In the genomic region with DNA sequence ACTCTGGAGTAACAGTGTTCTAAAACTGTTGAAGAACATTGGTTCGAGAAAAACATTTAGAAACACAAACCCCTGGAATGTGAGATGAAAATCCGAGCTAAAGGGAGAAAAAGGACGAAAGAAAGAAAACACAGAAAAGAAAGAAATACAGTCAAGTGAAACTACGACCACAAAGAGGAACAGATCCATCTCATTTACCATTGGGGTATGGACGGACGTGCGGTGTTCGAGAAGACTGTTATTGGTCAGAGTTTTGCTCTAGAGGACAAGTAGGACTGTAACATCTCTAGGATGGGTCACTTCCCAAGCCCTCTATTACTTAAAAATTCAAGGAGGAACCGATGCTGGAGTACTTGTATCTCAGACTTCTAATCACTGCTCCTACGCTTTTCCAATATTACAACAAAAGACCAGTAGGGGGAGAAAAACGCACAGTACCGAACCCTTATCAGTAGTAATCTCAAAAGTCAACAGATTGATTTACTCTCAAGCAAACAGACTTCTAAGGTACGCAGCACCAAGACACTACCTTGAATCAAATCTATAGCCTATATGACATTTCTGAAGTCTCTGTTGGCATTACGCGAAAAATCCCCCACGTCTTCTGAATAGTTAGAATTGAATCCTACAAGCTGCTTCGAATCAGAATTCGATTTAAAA, we compare ENCODE assay signal across 8 cellular contexts. TPM values are rescaled to one million over a fixed set of nuclear protein-coding genes. Genes with fewer than 3 reads are reported as not detected.
DNase-seq lines count a peak whose midpoint lies in the region; ATAC-seq, FAIRE-seq and TF ChIP-seq lines count a peak whose summit lies in the region.

No MANE protein-coding gene starts in this region.

- H3K36me3 ChIP-seq in aorta (ENCODE audit: control insufficient read depth in 1 of 2, insufficient read depth in 2 of 2, low read length in 1 of 2) = no peaks in the 10 kb centered on the region

- no peak for TF ChIP-seq POLR2A in GM12891 (IDR thresholded peaks at IDR 0.05; ENCODE audit: low read depth, low read length)

- intact Hi-C loops in aorta (cut with DNase I) = loop anchor here (2.0 to 5.0 kb wide), 4 partner anchors 35 to 175 kb away; a partner anchor contains a TSS

- H3K4me3 ChIP-seq in aorta (ENCODE audit: low read length in 2 of 2) = peak overlapping the region; percentile 94 to 100

- ATAC-seq in HG02970 (IDR thresholded peaks at IDR 0.05; ENCODE audit: low FRiP score, unreplicated experiment) (peak; percentile 20), aorta (ENCODE audit: low FRiP score) (peak; percentile 85)

- WGBS in aorta, 2 donors = 0 to 1% methylated on average over 18 of the region's 18 CpGs

- H3K9me3 ChIP-seq in aorta (ENCODE audit: control insufficient read depth, low read length) = no peaks in the 10 kb centered on the region

- peak; percentile 89 for FAIRE-seq in GM12891 (lab: Jason Lieb, UNC)

- peak overlapping the region; percentile 94 for H3K27ac ChIP-seq in epithelial cell of prostate
- H3K27ac ChIP-seq in aorta (ENCODE audit: low read depth in 1 of 2, low read length in 2 of 2) = peak overlapping the region; percentile 14 to 86

- peaks cover 0 to 7% of the 10 kb centered on the region in 2 donors for H3K4me1 ChIP-seq in aorta (ENCODE audit: control insufficient read depth in 1 of 2, insufficient read depth in 2 of 2, low read length in 2 of 2)

- no peaks in the 10 kb centered on the region for H3K27me3 ChIP-seq in aorta (ENCODE audit: control insufficient read depth in 1 of 2, insufficient read depth in 2 of 2, low read length in 1 of 2)

- DNase-seq in Ammon's horn (ENCODE audit: low spot score) = peak; percentile 84
- DNase-seq in GM12891 (ENCODE audit: insufficient read length, low spot score) = no peak
- peak; percentile 80 for DNase-seq in NCI-H1694 treated with DMSO at 0.1 percent for 48 hours (lab: John Stamatoyannopoulos, UW)
- DNase-seq in T1000 (lab: John Stamatoyannopoulos, UW) = peak; percentile 44
- DNase-seq in epithelial cell of prostate (ENCODE audit: low read depth, low spot score) = peak; percentile 18
- DNase-seq in middle frontal gyrus (ENCODE audit: extremely low spot score, low spot score) = peak; percentile 40
- no peak for DNase-seq in aorta

TF ChIP-seq in GM12891, 5 proteins besides CTCF, POLR2A, EP300 and RAD21:
- TF ChIP-seq POU2F2 (IDR thresholded peaks at IDR 0.05; ENCODE audit: low read depth, low read length) = no peak
- TF ChIP-seq POLR2AphosphoS5 (IDR thresholded peaks at IDR 0.05; ENCODE audit: low read depth, low read length) = no peak
- no peak for TF ChIP-seq TAF1 (IDR thresholded peaks at IDR 0.05; ENCODE audit: low read depth, low read length)
- TF ChIP-seq SPI1 (IDR thresholded peaks at IDR 0.05; ENCODE audit: low read depth, low read length) = peak; percentile 93

RNA-seq across cellular contexts. Expression of a gene that starts 1.1 kb away (rescaled TPM):
- 12.8 TPM for polyA plus RNA-seq in GM12891 (2012; ENCODE audit: low read depth, missing spikeins)
- total RNA-seq in aorta = 10 to 100 TPM; 37.6 to 39.1 TPM
- polyA plus RNA-seq in aorta = 10 to 100 TPM in 1 of 2 donors, 1 to 10 TPM in 1; 7.6 to 13.9 TPM

Comparison
In these comparisons a context has a peak if more than half of its experiments do, and no peak if none do; other contexts are left out.
1. DNase-seq: peak in Ammon's horn (single experiment), NCI-H1694 treated with DMSO at 0.1 percent for 48 hours (single experiment), T1000 (single experiment), epithelial cell of prostate (single experiment) and middle frontal gyrus (single experiment); none in GM12891 (single experiment) and aorta (0 of 2).